1 cellular context compared by ENCODE assay signal in the genomic region with DNA sequence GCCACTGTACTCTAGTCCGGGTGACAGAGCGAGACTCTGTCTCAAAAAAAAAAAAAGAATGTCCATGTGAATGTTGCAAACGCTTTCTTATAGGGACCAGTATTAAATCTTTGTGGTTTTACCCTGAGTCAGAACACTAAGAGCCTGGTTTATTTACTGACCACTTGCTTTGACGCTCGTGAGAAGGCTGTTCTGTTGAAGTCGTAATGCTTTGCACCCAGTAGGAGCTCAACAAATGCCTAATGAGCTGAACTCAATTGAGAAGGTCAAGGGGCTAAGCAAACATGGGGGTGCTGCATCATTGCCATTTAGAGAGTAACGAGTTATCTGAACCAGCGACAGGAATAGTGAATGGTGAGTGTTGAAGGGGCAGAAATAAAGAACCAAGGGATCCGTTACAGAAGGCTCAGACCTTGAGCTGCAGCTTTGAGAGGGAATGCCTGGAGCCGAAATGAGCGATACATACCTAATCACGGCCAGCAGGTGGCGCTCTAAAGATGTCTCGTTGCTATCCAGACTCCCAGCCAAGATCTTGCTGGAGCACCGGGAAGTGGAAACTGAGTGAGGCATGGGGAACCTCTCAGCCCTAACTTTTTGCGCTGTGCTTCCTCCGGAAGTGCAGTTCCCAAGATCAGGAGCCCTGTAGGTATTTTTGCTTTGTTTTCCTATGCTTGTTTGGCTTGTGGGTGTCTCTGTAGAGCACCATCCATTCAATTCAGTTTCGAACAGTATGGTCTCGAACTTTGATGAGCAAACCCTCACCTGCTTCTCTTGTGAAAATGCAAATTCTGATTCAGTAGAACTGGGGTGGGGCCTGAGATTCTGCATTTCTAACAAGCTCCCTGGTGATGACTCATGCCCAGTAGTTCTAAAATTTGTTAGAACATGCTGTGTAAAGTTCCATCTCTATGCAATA.
TF ChIP-seq lines count a peak whose summit lies in the region.

No MANE protein-coding gene starts in this region.

TF ChIP-seq in HepG2, 621 proteins besides CTCF, POLR2A, EP300 and RAD21 (continued from another document):
- TF ChIP-seq, protein P1, sequence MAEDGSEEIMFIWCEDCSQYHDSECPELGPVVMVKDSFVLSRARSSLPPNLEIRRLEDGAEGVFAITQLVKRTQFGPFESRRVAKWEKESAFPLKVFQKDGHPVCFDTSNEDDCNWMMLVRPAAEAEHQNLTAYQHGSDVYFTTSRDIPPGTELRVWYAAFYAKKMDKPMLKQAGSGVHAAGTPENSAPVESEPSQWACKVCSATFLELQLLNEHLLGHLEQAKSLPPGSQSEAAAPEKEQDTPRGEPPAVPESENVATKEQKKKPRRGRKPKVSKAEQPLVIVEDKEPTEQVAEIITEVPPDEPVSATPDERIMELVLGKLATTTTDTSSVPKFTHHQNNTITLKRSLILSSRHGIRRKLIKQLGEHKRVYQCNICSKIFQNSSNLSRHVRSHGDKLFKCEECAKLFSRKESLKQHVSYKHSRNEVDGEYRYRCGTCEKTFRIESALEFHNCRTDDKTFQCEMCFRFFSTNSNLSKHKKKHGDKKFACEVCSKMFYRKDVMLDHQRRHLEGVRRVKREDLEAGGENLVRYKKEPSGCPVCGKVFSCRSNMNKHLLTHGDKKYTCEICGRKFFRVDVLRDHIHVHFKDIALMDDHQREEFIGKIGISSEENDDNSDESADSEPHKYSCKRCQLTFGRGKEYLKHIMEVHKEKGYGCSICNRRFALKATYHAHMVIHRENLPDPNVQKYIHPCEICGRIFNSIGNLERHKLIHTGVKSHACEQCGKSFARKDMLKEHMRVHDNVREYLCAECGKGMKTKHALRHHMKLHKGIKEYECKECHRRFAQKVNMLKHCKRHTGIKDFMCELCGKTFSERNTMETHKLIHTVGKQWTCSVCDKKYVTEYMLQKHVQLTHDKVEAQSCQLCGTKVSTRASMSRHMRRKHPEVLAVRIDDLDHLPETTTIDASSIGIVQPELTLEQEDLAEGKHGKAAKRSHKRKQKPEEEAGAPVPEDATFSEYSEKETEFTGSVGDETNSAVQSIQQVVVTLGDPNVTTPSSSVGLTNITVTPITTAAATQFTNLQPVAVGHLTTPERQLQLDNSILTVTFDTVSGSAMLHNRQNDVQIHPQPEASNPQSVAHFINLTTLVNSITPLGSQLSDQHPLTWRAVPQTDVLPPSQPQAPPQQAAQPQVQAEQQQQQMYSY (CRISPR knock-in tag; IDR thresholded peaks at IDR 0.05): no peak
- TF ChIP-seq, protein P2, sequence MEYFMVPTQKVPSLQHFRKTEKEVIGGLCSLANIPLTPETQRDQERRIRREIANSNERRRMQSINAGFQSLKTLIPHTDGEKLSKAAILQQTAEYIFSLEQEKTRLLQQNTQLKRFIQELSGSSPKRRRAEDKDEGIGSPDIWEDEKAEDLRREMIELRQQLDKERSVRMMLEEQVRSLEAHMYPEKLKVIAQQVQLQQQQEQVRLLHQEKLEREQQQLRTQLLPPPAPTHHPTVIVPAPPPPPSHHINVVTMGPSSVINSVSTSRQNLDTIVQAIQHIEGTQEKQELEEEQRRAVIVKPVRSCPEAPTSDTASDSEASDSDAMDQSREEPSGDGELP (IDR thresholded peaks at IDR 0.05; ENCODE audit: borderline replicate concordance, low read depth): no peak
- TF ChIP-seq, protein P3, sequence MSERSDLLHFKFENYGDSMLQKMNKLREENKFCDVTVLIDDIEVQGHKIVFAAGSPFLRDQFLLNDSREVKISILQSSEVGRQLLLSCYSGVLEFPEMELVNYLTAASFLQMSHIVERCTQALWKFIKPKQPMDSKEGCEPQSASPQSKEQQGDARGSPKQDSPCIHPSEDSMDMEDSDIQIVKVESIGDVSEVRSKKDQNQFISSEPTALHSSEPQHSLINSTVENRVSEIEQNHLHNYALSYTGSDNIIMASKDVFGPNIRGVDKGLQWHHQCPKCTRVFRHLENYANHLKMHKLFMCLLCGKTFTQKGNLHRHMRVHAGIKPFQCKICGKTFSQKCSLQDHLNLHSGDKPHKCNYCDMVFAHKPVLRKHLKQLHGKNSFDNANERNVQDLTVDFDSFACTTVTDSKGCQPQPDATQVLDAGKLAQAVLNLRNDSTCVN (CRISPR knock-in tag; IDR thresholded peaks at IDR 0.05; ENCODE audit: borderline replicate concordance): peak; percentile 69
- TF ChIP-seq KDM2A (CRISPR knock-in tag; IDR thresholded peaks at IDR 0.05; ENCODE audit: borderline replicate concordance, low read depth) (peak; percentile 47; the same call in 1 of the 2 replicates), FOXA3 (CRISPR knock-in tag; IDR thresholded peaks at IDR 0.05) (no peak; the same call in 1 of the 2 replicates), ZNF501 (CRISPR knock-in tag; IDR thresholded peaks at IDR 0.05) (no peak), AGO2 (optimal IDR thresholded peaks at IDR 0.05; ENCODE audit: low read depth, low read length) (no peak), PHF5A (CRISPR knock-in tag; IDR thresholded peaks at IDR 0.05; ENCODE audit: low read depth, unreplicated experiment) (no peak), RARG (CRISPR knock-in tag; IDR thresholded peaks at IDR 0.05; ENCODE audit: low read depth) (no peak), U2AF2 (IDR thresholded peaks at IDR 0.05; ENCODE audit: low read depth, low read length) (no peak), ZNF264 (CRISPR knock-in tag; IDR thresholded peaks at IDR 0.05) (no peak), ZNF724P (CRISPR knock-in tag; IDR thresholded peaks at IDR 0.05; ENCODE audit: borderline replicate concordance) (no peak), FOXK1 (CRISPR knock-in tag; IDR thresholded peaks at IDR 0.05; ENCODE audit: borderline replicate concordance, low read depth) (peak; percentile 62; the same call in 1 of the 2 replicates), ZNF781 (CRISPR knock-in tag; IDR thresholded peaks at IDR 0.05; ENCODE audit: borderline replicate concordance, not compliant biosample characterization) (no peak), FOXA1 (IDR thresholded peaks at IDR 0.05) (no peak), FOXA1 (CRISPR knock-in tag; IDR thresholded peaks at IDR 0.05) (peak; percentile 20; the same call in 1 of the 2 replicates), ZFAT (CRISPR knock-in tag; conservative IDR thresholded peaks at IDR 0.05) (no peak), FIP1L1 (IDR thresholded peaks at IDR 0.05; ENCODE audit: borderline replicate concordance, insufficient read depth, low read depth, low read length) (no peak), ZNF138 (CRISPR knock-in tag; IDR thresholded peaks at IDR 0.05; ENCODE audit: low read depth) (no peak), HES4 (CRISPR knock-in tag; IDR thresholded peaks at IDR 0.05; ENCODE audit: borderline replicate concordance) (no peak)
- TF ChIP-seq, protein P4, sequence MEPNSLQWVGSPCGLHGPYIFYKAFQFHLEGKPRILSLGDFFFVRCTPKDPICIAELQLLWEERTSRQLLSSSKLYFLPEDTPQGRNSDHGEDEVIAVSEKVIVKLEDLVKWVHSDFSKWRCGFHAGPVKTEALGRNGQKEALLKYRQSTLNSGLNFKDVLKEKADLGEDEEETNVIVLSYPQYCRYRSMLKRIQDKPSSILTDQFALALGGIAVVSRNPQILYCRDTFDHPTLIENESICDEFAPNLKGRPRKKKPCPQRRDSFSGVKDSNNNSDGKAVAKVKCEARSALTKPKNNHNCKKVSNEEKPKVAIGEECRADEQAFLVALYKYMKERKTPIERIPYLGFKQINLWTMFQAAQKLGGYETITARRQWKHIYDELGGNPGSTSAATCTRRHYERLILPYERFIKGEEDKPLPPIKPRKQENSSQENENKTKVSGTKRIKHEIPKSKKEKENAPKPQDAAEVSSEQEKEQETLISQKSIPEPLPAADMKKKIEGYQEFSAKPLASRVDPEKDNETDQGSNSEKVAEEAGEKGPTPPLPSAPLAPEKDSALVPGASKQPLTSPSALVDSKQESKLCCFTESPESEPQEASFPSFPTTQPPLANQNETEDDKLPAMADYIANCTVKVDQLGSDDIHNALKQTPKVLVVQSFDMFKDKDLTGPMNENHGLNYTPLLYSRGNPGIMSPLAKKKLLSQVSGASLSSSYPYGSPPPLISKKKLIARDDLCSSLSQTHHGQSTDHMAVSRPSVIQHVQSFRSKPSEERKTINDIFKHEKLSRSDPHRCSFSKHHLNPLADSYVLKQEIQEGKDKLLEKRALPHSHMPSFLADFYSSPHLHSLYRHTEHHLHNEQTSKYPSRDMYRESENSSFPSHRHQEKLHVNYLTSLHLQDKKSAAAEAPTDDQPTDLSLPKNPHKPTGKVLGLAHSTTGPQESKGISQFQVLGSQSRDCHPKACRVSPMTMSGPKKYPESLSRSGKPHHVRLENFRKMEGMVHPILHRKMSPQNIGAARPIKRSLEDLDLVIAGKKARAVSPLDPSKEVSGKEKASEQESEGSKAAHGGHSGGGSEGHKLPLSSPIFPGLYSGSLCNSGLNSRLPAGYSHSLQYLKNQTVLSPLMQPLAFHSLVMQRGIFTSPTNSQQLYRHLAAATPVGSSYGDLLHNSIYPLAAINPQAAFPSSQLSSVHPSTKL (CRISPR knock-in tag; IDR thresholded peaks at IDR 0.05): peak; percentile 62
- TF ChIP-seq, protein P5, sequence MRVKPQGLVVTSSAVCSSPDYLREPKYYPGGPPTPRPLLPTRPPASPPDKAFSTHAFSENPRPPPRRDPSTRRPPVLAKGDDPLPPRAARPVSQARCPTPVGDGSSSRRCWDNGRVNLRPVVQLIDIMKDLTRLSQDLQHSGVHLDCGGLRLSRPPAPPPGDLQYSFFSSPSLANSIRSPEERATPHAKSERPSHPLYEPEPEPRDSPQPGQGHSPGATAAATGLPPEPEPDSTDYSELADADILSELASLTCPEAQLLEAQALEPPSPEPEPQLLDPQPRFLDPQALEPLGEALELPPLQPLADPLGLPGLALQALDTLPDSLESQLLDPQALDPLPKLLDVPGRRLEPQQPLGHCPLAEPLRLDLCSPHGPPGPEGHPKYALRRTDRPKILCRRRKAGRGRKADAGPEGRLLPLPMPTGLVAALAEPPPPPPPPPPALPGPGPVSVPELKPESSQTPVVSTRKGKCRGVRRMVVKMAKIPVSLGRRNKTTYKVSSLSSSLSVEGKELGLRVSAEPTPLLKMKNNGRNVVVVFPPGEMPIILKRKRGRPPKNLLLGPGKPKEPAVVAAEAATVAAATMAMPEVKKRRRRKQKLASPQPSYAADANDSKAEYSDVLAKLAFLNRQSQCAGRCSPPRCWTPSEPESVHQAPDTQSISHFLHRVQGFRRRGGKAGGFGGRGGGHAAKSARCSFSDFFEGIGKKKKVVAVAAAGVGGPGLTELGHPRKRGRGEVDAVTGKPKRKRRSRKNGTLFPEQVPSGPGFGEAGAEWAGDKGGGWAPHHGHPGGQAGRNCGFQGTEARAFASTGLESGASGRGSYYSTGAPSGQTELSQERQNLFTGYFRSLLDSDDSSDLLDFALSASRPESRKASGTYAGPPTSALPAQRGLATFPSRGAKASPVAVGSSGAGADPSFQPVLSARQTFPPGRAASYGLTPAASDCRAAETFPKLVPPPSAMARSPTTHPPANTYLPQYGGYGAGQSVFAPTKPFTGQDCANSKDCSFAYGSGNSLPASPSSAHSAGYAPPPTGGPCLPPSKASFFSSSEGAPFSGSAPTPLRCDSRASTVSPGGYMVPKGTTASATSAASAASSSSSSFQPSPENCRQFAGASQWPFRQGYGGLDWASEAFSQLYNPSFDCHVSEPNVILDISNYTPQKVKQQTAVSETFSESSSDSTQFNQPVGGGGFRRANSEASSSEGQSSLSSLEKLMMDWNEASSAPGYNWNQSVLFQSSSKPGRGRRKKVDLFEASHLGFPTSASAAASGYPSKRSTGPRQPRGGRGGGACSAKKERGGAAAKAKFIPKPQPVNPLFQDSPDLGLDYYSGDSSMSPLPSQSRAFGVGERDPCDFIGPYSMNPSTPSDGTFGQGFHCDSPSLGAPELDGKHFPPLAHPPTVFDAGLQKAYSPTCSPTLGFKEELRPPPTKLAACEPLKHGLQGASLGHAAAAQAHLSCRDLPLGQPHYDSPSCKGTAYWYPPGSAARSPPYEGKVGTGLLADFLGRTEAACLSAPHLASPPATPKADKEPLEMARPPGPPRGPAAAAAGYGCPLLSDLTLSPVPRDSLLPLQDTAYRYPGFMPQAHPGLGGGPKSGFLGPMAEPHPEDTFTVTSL (CRISPR knock-in tag; IDR thresholded peaks at IDR 0.05; ENCODE audit: borderline replicate concordance): no peak
- TF ChIP-seq, protein P6, sequence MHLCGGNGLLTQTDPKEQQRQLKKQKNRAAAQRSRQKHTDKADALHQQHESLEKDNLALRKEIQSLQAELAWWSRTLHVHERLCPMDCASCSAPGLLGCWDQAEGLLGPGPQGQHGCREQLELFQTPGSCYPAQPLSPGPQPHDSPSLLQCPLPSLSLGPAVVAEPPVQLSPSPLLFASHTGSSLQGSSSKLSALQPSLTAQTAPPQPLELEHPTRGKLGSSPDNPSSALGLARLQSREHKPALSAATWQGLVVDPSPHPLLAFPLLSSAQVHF (CRISPR knock-in tag; IDR thresholded peaks at IDR 0.05): no peak
- TF ChIP-seq, protein P7, sequence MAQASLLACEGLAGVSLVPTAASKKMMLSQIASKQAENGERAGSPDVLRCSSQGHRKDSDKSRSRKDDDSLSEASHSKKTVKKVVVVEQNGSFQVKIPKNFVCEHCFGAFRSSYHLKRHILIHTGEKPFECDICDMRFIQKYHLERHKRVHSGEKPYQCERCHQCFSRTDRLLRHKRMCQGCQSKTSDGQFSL (CRISPR knock-in tag; IDR thresholded peaks at IDR 0.05): no peak
- TF ChIP-seq, protein P8, sequence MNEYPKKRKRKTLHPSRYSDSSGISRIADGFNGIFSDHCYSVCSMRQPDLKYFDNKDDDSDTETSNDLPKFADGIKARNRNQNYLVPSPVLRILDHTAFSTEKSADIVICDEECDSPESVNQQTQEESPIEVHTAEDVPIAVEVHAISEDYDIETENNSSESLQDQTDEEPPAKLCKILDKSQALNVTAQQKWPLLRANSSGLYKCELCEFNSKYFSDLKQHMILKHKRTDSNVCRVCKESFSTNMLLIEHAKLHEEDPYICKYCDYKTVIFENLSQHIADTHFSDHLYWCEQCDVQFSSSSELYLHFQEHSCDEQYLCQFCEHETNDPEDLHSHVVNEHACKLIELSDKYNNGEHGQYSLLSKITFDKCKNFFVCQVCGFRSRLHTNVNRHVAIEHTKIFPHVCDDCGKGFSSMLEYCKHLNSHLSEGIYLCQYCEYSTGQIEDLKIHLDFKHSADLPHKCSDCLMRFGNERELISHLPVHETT (CRISPR knock-in tag; conservative IDR thresholded peaks at IDR 0.05): no peak
- TF ChIP-seq, protein P9, sequence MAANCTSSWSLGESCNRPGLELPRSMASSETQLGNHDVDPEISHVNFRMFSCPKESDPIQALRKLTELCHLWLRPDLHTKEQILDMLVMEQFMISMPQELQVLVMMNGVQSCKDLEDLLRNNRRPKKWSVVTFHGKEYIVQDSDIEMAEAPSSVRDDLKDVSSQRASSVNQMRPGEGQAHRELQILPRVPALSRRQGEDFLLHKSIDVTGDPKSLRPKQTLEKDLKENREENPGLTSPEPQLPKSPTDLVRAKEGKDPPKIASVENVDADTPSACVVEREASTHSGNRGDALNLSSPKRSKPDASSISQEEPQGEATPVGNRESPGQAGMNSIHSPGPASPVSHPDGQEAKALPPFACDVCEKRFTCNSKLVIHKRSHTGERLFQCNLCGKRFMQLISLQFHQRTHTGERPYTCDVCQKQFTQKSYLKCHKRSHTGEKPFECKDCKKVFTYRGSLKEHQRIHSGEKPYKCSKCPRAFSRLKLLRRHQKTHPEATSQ (CRISPR knock-in tag; IDR thresholded peaks at IDR 0.05; ENCODE audit: borderline replicate concordance): no peak
